Comparison of ENCODE assay signal across 1 cellular context in genomic region chr14:45057349-45057748, GRCh38.
TF ChIP-seq lines count a peak whose summit lies in the region.

No MANE protein-coding gene starts in this region.

TF ChIP-seq in HepG2, 621 proteins besides CTCF, POLR2A, EP300 and RAD21:
- TF ChIP-seq ZNF740 (CRISPR knock-in tag; IDR thresholded peaks at IDR 0.05) = no peak
- TF ChIP-seq ZNF670 (CRISPR knock-in tag; IDR thresholded peaks at IDR 0.05; ENCODE audit: borderline replicate concordance) = no peak
- TF ChIP-seq ZFP90 (CRISPR knock-in tag; IDR thresholded peaks at IDR 0.05; ENCODE audit: borderline replicate concordance) = peak; percentile 88
- peak; percentile 89 for TF ChIP-seq ZNF770 (CRISPR knock-in tag; IDR thresholded peaks at IDR 0.05)
